In the genomic region with DNA sequence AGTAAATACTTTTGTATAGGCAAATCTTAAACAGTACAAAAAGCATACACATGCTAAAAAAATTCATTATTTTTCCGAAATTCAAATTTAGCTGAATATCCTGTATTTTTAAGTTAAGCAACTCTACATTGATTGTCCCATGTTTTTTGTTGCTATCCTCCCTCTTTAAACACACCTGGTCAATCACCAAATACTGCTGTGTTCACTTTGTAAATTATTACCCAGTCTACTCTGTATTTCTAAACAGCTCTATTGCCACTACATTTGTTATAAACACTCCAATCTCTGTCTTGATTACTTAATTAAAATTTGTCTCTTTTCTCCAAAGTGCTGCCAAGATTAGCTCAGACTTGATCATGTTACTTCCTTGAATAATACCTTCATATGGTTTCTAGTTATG, we compare ENCODE assay signal across 7 cellular contexts.
"Had no signal": no experiment of that assay in that cellular context is flagged by ENCODE, and none has a peak within 500 bp of the region (broad histone marks: within the 10 kb centered on the region; RNA-seq: fewer than 3 reads in every experiment).

No MANE protein-coding gene starts in this region.

- DNase-seq: IMR-90, KBM-7, KG1 had no signal

- H3K4me3 ChIP-seq: K562 had no signal

- H3K27ac ChIP-seq: HL-60, KMS-11 had no signal

- ATAC-seq: K562 had no signal

- H3K4me2 ChIP-seq: KMS-11 had no signal

- H3K9ac ChIP-seq: KMS-11 had no signal

- FAIRE-seq: HTR-8/SVneo, K562 had no signal
